1 cellular context compared by ENCODE assay signal in the genomic region with DNA sequence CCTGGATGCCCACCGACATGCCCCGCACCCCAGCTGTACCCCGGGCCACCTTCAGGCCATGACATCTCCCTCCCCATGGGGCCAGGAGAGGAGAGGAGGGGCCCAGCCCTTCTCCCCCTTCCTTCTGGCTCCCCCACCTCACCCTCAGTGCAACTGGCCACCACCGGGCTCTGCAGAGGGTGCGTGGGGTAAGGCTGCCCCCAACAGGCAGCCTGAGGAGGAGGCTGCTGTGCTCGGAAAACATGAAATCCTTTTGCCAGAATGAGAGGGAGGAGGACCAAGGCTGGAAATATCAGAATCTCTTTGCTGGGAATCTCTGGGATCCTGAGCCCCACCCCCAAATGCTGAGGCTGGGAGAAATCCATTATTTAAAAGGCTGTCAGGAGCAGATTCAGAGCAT.
TF ChIP-seq lines count a peak whose summit lies in the region.

No MANE protein-coding gene starts in this region.

TF ChIP-seq in GM23338, 12 proteins besides CTCF, POLR2A, EP300 and RAD21 (continued from another document):
- TF ChIP-seq, protein P1, sequence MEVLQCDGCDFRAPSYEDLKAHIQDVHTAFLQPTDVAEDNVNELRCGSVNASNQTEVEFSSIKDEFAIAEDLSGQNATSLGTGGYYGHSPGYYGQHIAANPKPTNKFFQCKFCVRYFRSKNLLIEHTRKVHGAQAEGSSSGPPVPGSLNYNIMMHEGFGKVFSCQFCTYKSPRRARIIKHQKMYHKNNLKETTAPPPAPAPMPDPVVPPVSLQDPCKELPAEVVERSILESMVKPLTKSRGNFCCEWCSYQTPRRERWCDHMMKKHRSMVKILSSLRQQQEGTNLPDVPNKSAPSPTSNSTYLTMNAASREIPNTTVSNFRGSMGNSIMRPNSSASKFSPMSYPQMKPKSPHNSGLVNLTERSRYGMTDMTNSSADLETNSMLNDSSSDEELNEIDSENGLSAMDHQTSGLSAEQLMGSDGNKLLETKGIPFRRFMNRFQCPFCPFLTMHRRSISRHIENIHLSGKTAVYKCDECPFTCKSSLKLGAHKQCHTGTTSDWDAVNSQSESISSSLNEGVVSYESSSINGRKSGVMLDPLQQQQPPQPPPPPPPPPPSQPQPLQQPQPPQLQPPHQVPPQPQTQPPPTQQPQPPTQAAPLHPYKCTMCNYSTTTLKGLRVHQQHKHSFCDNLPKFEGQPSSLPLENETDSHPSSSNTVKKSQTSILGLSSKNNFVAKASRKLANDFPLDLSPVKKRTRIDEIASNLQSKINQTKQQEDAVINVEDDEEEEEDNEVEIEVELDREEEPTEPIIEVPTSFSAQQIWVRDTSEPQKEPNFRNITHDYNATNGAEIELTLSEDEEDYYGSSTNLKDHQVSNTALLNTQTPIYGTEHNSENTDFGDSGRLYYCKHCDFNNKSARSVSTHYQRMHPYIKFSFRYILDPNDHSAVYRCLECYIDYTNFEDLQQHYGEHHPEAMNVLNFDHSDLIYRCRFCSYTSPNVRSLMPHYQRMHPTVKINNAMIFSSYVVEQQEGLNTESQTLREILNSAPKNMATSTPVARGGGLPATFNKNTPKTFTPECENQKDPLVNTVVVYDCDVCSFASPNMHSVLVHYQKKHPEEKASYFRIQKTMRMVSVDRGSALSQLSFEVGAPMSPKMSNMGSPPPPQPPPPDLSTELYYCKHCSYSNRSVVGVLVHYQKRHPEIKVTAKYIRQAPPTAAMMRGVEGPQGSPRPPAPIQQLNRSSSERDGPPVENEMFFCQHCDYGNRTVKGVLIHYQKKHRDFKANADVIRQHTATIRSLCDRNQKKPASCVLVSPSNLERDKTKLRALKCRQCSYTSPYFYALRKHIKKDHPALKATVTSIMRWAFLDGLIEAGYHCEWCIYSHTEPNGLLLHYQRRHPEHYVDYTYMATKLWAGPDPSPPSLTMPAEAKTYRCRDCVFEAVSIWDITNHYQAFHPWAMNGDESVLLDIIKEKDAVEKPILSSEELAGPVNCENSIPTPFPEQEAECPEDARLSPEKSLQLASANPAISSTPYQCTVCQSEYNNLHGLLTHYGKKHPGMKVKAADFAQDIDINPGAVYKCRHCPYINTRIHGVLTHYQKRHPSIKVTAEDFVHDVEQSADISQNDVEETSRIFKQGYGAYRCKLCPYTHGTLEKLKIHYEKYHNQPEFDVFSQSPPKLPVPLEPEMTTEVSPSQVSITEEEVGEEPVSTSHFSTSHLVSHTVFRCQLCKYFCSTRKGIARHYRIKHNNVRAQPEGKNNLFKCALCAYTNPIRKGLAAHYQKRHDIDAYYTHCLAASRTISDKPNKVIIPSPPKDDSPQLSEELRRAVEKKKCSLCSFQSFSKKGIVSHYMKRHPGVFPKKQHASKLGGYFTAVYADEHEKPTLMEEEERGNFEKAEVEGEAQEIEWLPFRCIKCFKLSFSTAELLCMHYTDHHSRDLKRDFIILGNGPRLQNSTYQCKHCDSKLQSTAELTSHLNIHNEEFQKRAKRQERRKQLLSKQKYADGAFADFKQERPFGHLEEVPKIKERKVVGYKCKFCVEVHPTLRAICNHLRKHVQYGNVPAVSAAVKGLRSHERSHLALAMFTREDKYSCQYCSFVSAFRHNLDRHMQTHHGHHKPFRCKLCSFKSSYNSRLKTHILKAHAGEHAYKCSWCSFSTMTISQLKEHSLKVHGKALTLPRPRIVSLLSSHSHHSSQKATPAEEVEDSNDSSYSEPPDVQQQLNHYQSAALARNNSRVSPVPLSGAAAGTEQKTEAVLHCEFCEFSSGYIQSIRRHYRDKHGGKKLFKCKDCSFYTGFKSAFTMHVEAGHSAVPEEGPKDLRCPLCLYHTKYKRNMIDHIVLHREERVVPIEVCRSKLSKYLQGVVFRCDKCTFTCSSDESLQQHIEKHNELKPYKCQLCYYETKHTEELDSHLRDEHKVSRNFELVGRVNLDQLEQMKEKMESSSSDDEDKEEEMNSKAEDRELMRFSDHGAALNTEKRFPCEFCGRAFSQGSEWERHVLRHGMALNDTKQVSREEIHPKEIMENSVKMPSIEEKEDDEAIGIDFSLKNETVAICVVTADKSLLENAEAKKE (CRISPR knock-in tag; IDR thresholded peaks at IDR 0.05) = no peak
- no peak for TF ChIP-seq CREB1 (CRISPR knock-in tag; IDR thresholded peaks at IDR 0.05; ENCODE audit: low read depth)
